In the genomic region with DNA sequence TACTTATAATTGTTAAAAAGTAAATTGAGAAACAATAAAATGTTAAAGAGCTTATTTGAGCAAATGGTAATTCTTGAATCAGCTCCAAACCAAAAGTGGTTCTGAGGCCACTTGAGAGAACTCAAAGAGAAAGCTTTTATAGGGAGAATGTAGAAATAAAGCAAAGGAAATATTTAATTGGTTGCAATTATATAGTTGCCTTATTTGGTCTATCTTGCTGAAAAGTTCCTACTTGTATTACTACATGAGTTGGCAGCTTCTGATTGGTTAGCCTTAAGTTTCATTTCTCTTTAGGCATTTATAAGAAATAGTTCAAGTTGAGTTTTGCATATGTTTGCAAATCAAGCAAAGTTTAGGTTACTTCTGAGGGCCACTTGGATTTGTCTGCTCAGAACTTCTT, we compare ENCODE assay signal across 22 cellular contexts. TPM values are rescaled to one million over a fixed set of nuclear protein-coding genes. Genes with fewer than 3 reads are reported as not detected.
A peak's percentile ranks its signal among the peaks of the same experiment; 100 is the strongest.
DNase-seq lines count a peak whose midpoint lies in the region; ATAC-seq lines count a peak whose summit lies in the region.
"Had no signal": no experiment of that assay in that cellular context is flagged by ENCODE, and none has a peak within 500 bp of the region (broad histone marks: within the 10 kb centered on the region; RNA-seq: fewer than 3 reads in every experiment).

No MANE protein-coding gene starts in this region.

- H3K23ac ChIP-seq in neuronal stem cell (ENCODE audit: low read depth, low read length, poor library complexity) = no peak overlapping the region

- H3K27ac Mint-ChIP-seq in activated naive CD8-positive, alpha-beta T cell treated with anti-CD3 and anti-CD28 coated beads, Interleukin-2, amount 50 U/mL, for 24 hours = peak overlapping the region; percentile 24
- no peak overlapping the region for H3K27ac Mint-ChIP-seq in natural killer cell treated with Interleukin-12 subunit alpha and Interleukin-12 subunit beta and Interleukin-15 and Interleukin-18, amount 100 ng/mL, for 72 hours
- H3K27ac Mint-ChIP-seq: activated T-helper 2 cell treated with anti-CD3 and anti-CD28 coated beads, Interferon-gamma antibody, Interleukin-2, Interleukin-4, amounts not matched to agents 10 μg/mL and 5 μg/mL and 100 μg/mL, durations not matched to agents 14 hours and 24 hours and 36 hours; natural killer cell; WTC11 had no signal

- no peak overlapping the region for H3K18ac ChIP-seq in neuronal stem cell (ENCODE audit: low read length)

- no peak overlapping the region for H2BK12ac ChIP-seq in neuronal stem cell (ENCODE audit: low read length)

- no peak overlapping the region for H2BK15ac ChIP-seq in neuronal stem cell (ENCODE audit: low read length)

- no peak overlapping the region for H4K8ac ChIP-seq in neuronal stem cell (ENCODE audit: low read depth, low read length)

- no peaks in the 10 kb centered on the region for H3K36me3 ChIP-seq in neuronal stem cell (replicated peaks in 1 of 2; ENCODE audit: control insufficient read depth in 2 of 2, insufficient read depth in 2 of 2, low read length in 2 of 2)
- H3K36me3 ChIP-seq: prostate gland had no signal

- no peaks in the 10 kb centered on the region for H3K79me1 ChIP-seq in neuronal stem cell (ENCODE audit: low read depth, low read length)

- peak; percentile 32 for ATAC-seq in HG02885 (IDR thresholded peaks at IDR 0.05; ENCODE audit: poor library complexity, unreplicated experiment)
- no peak for ATAC-seq in activated naive CD8-positive, alpha-beta T cell treated with anti-CD3 and anti-CD28 coated beads, Interleukin-2, amount 50 U/mL, for 24 hours
- no peak for ATAC-seq in natural killer cell treated with Interleukin-12 subunit alpha and Interleukin-12 subunit beta and Interleukin-15 and Interleukin-18, amount 100 ng/mL, for 72 hours
- ATAC-seq: natural killer cell, WTC11 had no signal

- H3K27me3 Mint-ChIP-seq in activated naive CD8-positive, alpha-beta T cell treated with anti-CD3 and anti-CD28 coated beads, Interleukin-2, amount 50 U/mL, for 24 hours = peaks cover 1% of the 10 kb centered on the region
- H3K27me3 Mint-ChIP-seq in natural killer cell treated with Interleukin-12 subunit alpha and Interleukin-12 subunit beta and Interleukin-15 and Interleukin-18, amount 100 ng/mL, for 72 hours = peaks cover 5 to 7% of the 10 kb centered on the region in 2 donors

- peaks cover 0 to 2% of the 10 kb centered on the region in 2 donors for H3K4me1 ChIP-seq in neuronal stem cell (ENCODE audit: control insufficient read depth in 2 of 2, insufficient read depth in 1 of 2, low read depth in 1 of 2, low read length in 2 of 2)
- H3K4me1 ChIP-seq: prostate gland had no signal

- no peaks in the 10 kb centered on the region for H3K9me3 ChIP-seq in neuronal stem cell (replicated peaks in 1 of 2; ENCODE audit: control insufficient read depth in 2 of 2, insufficient read depth in 1 of 2, low read depth in 1 of 2, low read length in 2 of 2)
- H3K9me3 ChIP-seq: prostate gland had no signal

- H3K4me3 Mint-ChIP-seq in activated naive CD8-positive, alpha-beta T cell treated with anti-CD3 and anti-CD28 coated beads, Interleukin-2, amount 50 U/mL, for 24 hours = no peak overlapping the region
- no peak overlapping the region for H3K4me3 Mint-ChIP-seq in natural killer cell treated with Interleukin-12 subunit alpha and Interleukin-12 subunit beta and Interleukin-15 and Interleukin-18, amount 100 ng/mL, for 72 hours
- H3K4me3 Mint-ChIP-seq: natural killer cell, WTC11 had no signal

- H3K9me3 Mint-ChIP-seq in activated naive CD8-positive, alpha-beta T cell treated with anti-CD3 and anti-CD28 coated beads, Interleukin-2, amount 50 U/mL, for 24 hours = no peaks in the 10 kb centered on the region
- peaks cover 2% of the 10 kb centered on the region for H3K9me3 Mint-ChIP-seq in natural killer cell treated with Interleukin-12 subunit alpha and Interleukin-12 subunit beta and Interleukin-15 and Interleukin-18, amount 100 ng/mL, for 72 hours
- H3K9me3 Mint-ChIP-seq: activated T-helper 2 cell treated with anti-CD3 and anti-CD28 coated beads, Interferon-gamma antibody, Interleukin-2, Interleukin-4, amounts not matched to agents 10 μg/mL and 5 μg/mL and 100 μg/mL, durations not matched to agents 14 hours and 24 hours and 36 hours had no signal

- H3K4me1 Mint-ChIP-seq in activated naive CD8-positive, alpha-beta T cell treated with anti-CD3 and anti-CD28 coated beads, Interleukin-2, amount 50 U/mL, for 24 hours = peaks cover 22% of the 10 kb centered on the region
- no peaks in the 10 kb centered on the region for H3K4me1 Mint-ChIP-seq in natural killer cell treated with Interleukin-12 subunit alpha and Interleukin-12 subunit beta and Interleukin-15 and Interleukin-18, amount 100 ng/mL, for 72 hours (ENCODE audit: low read depth in 2 of 2)

- no peak overlapping the region for H3K4ac ChIP-seq in neuronal stem cell (ENCODE audit: low read length)

- DNase-seq in DMS79 treated with DMSO at 0.1 percent for 48 hours (lab: John Stamatoyannopoulos, UW) = peak; percentile 70
- no peak for DNase-seq in activated naive CD8-positive, alpha-beta T cell treated with anti-CD3 and anti-CD28 coated beads, Interleukin-2, amount 50 U/mL, for 24 hours
- peak; percentile 20 for DNase-seq in fibroblast of the conjunctiva (ENCODE audit: low read depth)
- DNase-seq in superior temporal gyrus (ENCODE audit: extremely low spot score) = no peak
- DNase-seq in neuronal stem cell (ENCODE audit: low spot score) = no peak
- DNase-seq in natural killer cell treated with Interleukin-12 subunit alpha and Interleukin-12 subunit beta and Interleukin-15 and Interleukin-18, amount 100 ng/mL, for 72 hours (ENCODE audit: low spot score) = no peak
- no peak for DNase-seq in NCI-H510A (lab: John Stamatoyannopoulos, UW)
- DNase-seq: activated CD8-positive, alpha-beta memory T cell treated with anti-CD3 and anti-CD28 coated beads for 24 hours; amygdala; Calu3; hippocampal formation; KBM-7; kidney; natural killer cell; NCI-H1092 treated with DMSO at 0.1 percent for 48 hours; NCI-H2227 treated with DMSO at 0.1 percent for 48 hours; SHP77; stimulated activated CD4-positive, alpha-beta T cell treated with anti-CD3 and anti-CD28 coated beads, Interleukin-4, amount 100 ng/mL, for 4 hours had no signal

- no peak overlapping the region for H2AFZ ChIP-seq in neuronal stem cell (ENCODE audit: low read length)

- H4K91ac ChIP-seq in neuronal stem cell (ENCODE audit: low read depth, low read length, poor library complexity) = no peak overlapping the region

- no peak overlapping the region for H2BK5ac ChIP-seq in neuronal stem cell (ENCODE audit: low read length)

- no peak overlapping the region for H3K4me2 ChIP-seq in neuronal stem cell (ENCODE audit: insufficient read depth, low read length, poor library complexity, severe bottlenecking)

- no peak overlapping the region for H3K4me3 ChIP-seq in neuronal stem cell (ENCODE audit: low read length in 2 of 2)
- H3K4me3 ChIP-seq: prostate gland had no signal

- H2AK5ac ChIP-seq in neuronal stem cell (ENCODE audit: low read depth, low read length) = no peak overlapping the region

- H3K27ac ChIP-seq in neuronal stem cell (replicated peaks; ENCODE audit: low read length) = no peak overlapping the region
- H3K27ac ChIP-seq: prostate gland had no signal

- H3K9ac ChIP-seq in neuronal stem cell (ENCODE audit: low read depth, low read length, poor library complexity) = no peak overlapping the region

- H3K14ac ChIP-seq in neuronal stem cell (ENCODE audit: low read length) = no peak overlapping the region

- H3K27me3 ChIP-seq in neuronal stem cell (ENCODE audit: control insufficient read depth in 3 of 3, insufficient read depth in 3 of 3, low read depth in 1 of 3, low read length in 3 of 3) = peaks cover 0 to 3% (median 0%) of the 10 kb centered on the region in 3 experiments

- no peaks in the 10 kb centered on the region for H3K36me3 Mint-ChIP-seq in activated naive CD8-positive, alpha-beta T cell treated with anti-CD3 and anti-CD28 coated beads, Interleukin-2, amount 50 U/mL, for 24 hours (ENCODE audit: low read depth)
- H3K36me3 Mint-ChIP-seq in natural killer cell treated with Interleukin-12 subunit alpha and Interleukin-12 subunit beta and Interleukin-15 and Interleukin-18, amount 100 ng/mL, for 72 hours = no peaks in the 10 kb centered on the region
- H3K36me3 Mint-ChIP-seq: natural killer cell, WTC11 had no signal

- H2BK120ac ChIP-seq in neuronal stem cell (ENCODE audit: low read depth, low read length) = no peak overlapping the region

RNA-seq across cellular contexts. Expression of a gene that starts 38.1 kb away (rescaled TPM):
- 0.04 TPM for polyA plus RNA-seq in neuronal stem cell (2013, experiment 1 of 2)
- polyA plus RNA-seq in neuronal stem cell (2013, experiment 2 of 2) = 0.06 TPM
- not detected for total RNA-seq in natural killer cell treated with Interleukin-12 subunit alpha and Interleukin-12 subunit beta and Interleukin-15 and Interleukin-18, amount 100 ng/mL, for 72 hours
- total RNA-seq: activated T-helper 2 cell treated with anti-CD3 and anti-CD28 coated beads, Interferon-gamma antibody, Interleukin-2, Interleukin-4, amounts not matched to agents 10 μg/mL and 5 μg/mL and 100 μg/mL, durations not matched to agents 14 hours and 24 hours and 36 hours had no signal

Comparison
In these comparisons a context has a peak if more than half of its experiments do, and no peak if none do; other contexts are left out.
1. DNase-seq: peak in DMS79 treated with DMSO at 0.1 percent for 48 hours (single experiment) and fibroblast of the conjunctiva (single experiment); none in activated naive CD8-positive, alpha-beta T cell treated with anti-CD3 and anti-CD28 coated beads, Interleukin-2, amount 50 U/mL, for 24 hours (single experiment), superior temporal gyrus (single experiment), neuronal stem cell (single experiment), natural killer cell treated with Interleukin-12 subunit alpha and Interleukin-12 subunit beta and Interleukin-15 and Interleukin-18, amount 100 ng/mL, for 72 hours (single experiment) and NCI-H510A (single experiment).